9 cellular contexts compared by ENCODE assay signal in the genomic region with DNA sequence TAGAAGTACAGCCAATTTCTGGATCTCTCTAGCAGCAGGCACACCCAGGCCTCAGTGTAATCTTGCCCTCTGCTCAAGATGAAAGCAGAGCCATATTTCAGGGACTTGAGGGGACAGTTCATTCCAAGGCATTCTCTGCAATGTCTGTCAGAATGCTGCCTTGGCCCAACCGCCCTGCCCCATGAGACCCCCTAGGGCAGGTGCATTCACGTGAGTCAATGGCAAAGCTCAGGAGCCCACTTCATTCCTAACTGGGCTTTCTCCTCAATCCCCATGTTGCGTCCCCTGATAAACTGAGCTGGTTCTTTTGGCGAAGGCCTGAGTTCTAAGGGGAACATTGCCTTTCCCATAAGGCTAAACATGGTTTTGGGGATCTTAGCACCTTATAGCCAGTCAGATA. TPM values are rescaled to one million over a fixed set of nuclear protein-coding genes. Genes with fewer than 3 reads are reported as not detected.
"Had no signal": no experiment of that assay in that cellular context is flagged by ENCODE, and none has a peak within 500 bp of the region (broad histone marks: within the 10 kb centered on the region; RNA-seq: fewer than 3 reads in every experiment).

No MANE protein-coding gene starts in this region.

- FAIRE-seq: G401.6, GM12878, GM12891, GM12892, GM18507, GM19239 had no signal

- DNase-seq: GDM1, GF-D8 had no signal

- H3K4me3 ChIP-seq: GM12878 had no signal

RNA-seq across cellular contexts. Expression of a gene that starts 9.5 kb away (rescaled TPM):
- total RNA-seq: G401, GM12878 had no signal
- polyA plus RNA-seq: GM12878 had no signal
